In genomic region chr7:94375167-94375566, GRCh38 we compare ENCODE assay signal across 8 cellular contexts. TPM values are rescaled to one million over a fixed set of nuclear protein-coding genes. Genes with fewer than 3 reads are reported as not detected.
DNase-seq lines count a peak whose midpoint lies in the region; ATAC-seq and TF ChIP-seq lines count a peak whose summit lies in the region.

No MANE protein-coding gene starts in this region.

- no peaks in the 10 kb centered on the region for H3K36me3 ChIP-seq in SJSA1

- ATAC-seq in foreskin keratinocyte (peak; percentile 52), omental fat pad (ENCODE audit: low FRiP score) (peak; percentile 80), HG02798 (IDR thresholded peaks at IDR 0.05; ENCODE audit: poor library complexity, unreplicated experiment) (no peak), GM21526 (IDR thresholded peaks at IDR 0.05; ENCODE audit: low FRiP score, unreplicated experiment) (no peak)

- H3K4me3 ChIP-seq in SJSA1, result peak overlapping the region; percentile 12

- H3K9me3 ChIP-seq in SJSA1 (replicated peaks), result no peaks in the 10 kb centered on the region

- H3K4me1 ChIP-seq in SJSA1 (replicated peaks), result peaks cover 36% of the 10 kb centered on the region
- H3K4me1 ChIP-seq in foreskin keratinocyte, result peaks cover 11% of the 10 kb centered on the region

- H3K27ac ChIP-seq in SJSA1 (peak overlapping the region; percentile 89), foreskin keratinocyte (no peak overlapping the region)

- H3K27me3 ChIP-seq in SJSA1 (replicated peaks) (no peaks in the 10 kb centered on the region), foreskin keratinocyte (no peaks in the 10 kb centered on the region)

- DNase-seq in AG09319 (ENCODE audit: extremely low read depth, low read depth) (peak; percentile 96), SJSA1 (ENCODE audit: low read depth in 1 of 2, low spot score in 2 of 2) (peak; percentile 79 to 82), foreskin keratinocyte (peak in 1 of 2 donors; percentile 55), omental fat pad (ENCODE audit: low spot score) (no peak), NCI-H510A treated with DMSO at 0.1 percent for 48 hours (lab: John Stamatoyannopoulos, UW) (no peak), NCI-H146 treated with DMSO at 0.1 percent for 48 hours (lab: John Stamatoyannopoulos, UW; ENCODE audit: unreplicated experiment) (no peak)

- no peak for TF ChIP-seq CTCF in AG09319 (IDR thresholded peaks at IDR 0.05; ENCODE audit: low read depth, low read length)
- TF ChIP-seq CTCF in foreskin keratinocyte (conservative IDR thresholded peaks at IDR 0.05), result no peak
- TF ChIP-seq CTCF in omental fat pad (IDR thresholded peaks at IDR 0.05), result no peak

RNA-seq across cellular contexts. Expression of gene COL1A2, which starts 19.5 kb away (rescaled TPM):
- total RNA-seq in SJSA1 (2014; rRNA removed; shearing (Covaris generic)), result 2,203 and 4,473 TPM in 2 replicates
- total RNA-seq in foreskin keratinocyte (0.60 and 1.8 TPM in 2 replicates), omental fat pad (100 to 1,000 TPM; 155 to 361 (median 232) TPM)
- 0.37 and 1.4 TPM in 2 replicates for polyA plus RNA-seq in foreskin keratinocyte

Comparison
In these comparisons a context has a peak if more than half of its experiments do, and no peak if none do; other contexts are left out.
1. DNase-seq: peak in AG09319 (single experiment) and SJSA1 (2 of 2); none in omental fat pad (single experiment), NCI-H510A treated with DMSO at 0.1 percent for 48 hours (single experiment) and NCI-H146 treated with DMSO at 0.1 percent for 48 hours (single experiment).
2. ATAC-seq: peak in foreskin keratinocyte (single experiment) and omental fat pad (single experiment); none in HG02798 (single experiment) and GM21526 (single experiment).
3. RNA of gene COL1A2, which starts 19.5 kb away (total RNA-seq): 2,203 to 4,473 TPM in SJSA1 and 155 to 361 TPM in omental fat pad; 0.60 to 1.8 TPM in foreskin keratinocyte; every median in the first group is over 10 times any median in the second.